9 cellular contexts compared by ENCODE assay signal in genomic region chr7:151087247-151088018, GRCh38. TPM values are rescaled to one million over a fixed set of nuclear protein-coding genes. Genes with fewer than 3 reads are reported as not detected.
DNase-seq lines count a peak whose midpoint lies in the region; ATAC-seq, FAIRE-seq and TF ChIP-seq lines count a peak whose summit lies in the region.
"Had no signal": no experiment of that assay in that cellular context is flagged by ENCODE, and none has a peak within 500 bp of the region (broad histone marks: within the 10 kb centered on the region; RNA-seq: fewer than 3 reads in every experiment).

No MANE protein-coding gene starts in this region.

- POLR2A ChIA-PET in HepG2 (lab: Yijun Ruan, JAX) = interaction anchor here (0.6 to 6.7 kb wide), 7 partner anchors 10 to 680 kb away, joined by 3 to 82 read pairs (median 4); partner anchors contain the start of gene ABCB8

- peak; percentile 45 for ATAC-seq in HepG2
- peak; percentile 29 for ATAC-seq in stimulated activated memory B cell treated with anti-CD40 and anti-IgM and Interleukin-4, amounts not matched to agents 10 μg/mL and 1 μg/mL and 100 μg/mL, for 72 hours
- ATAC-seq in HG03520 (IDR thresholded peaks at IDR 0.05; ENCODE audit: unreplicated experiment) = no peak

- TF ChIP-seq CTCF in colonic mucosa (IDR thresholded peaks at IDR 0.05) = no peak
- peak; percentile 50 for TF ChIP-seq CTCF in HepG2 (CRISPR knock-in tag; IDR thresholded peaks at IDR 0.05)

- no peaks in the 10 kb centered on the region for H3K27me3 Mint-ChIP-seq in stimulated activated memory B cell treated with anti-CD40 and anti-IgM and Interleukin-4, amounts not matched to agents 10 μg/mL and 1 μg/mL and 100 μg/mL, for 72 hours

- CTCF ChIA-PET in HepG2 (lab: Yijun Ruan, JAX; ENCODE audit: low intra/inter-chr PET ratio, low total read pairs) = interaction anchor here (2.2 kb wide), 1 partner anchor 24 kb away, joined by 6 read pairs; no protein-coding TSS in a partner anchor

- no peak; a peak in 1 of 4 replicates for TF ChIP-seq POLR2A in HepG2 (IDR thresholded peaks at IDR 0.05; ENCODE audit: insufficient read depth in 1 of 2, low read depth in 2 of 2, low read length in 2 of 2)

- TF ChIP-seq RAD21 in HepG2 (CRISPR knock-in tag; IDR thresholded peaks at IDR 0.05) = no peak

- H3K27me3 ChIP-seq in colonic mucosa = no peaks in the 10 kb centered on the region
- no peaks in the 10 kb centered on the region; a peak in 1 of 5 replicates for H3K27me3 ChIP-seq in HepG2 (ENCODE audit: control insufficient read depth in 1 of 2, insufficient read depth in 2 of 2, low read length in 2 of 2)

- peak; percentile 38 to 56 for DNase-seq in NCI-H2081 (lab: John Stamatoyannopoulos, UW)
- DNase-seq in NCI-H2081 treated with DMSO at 0.1 percent for 48 hours (lab: John Stamatoyannopoulos, UW) = no peak
- peak; percentile 74 for DNase-seq in HK-2 (ENCODE audit: unreplicated experiment)
- peak in 3 of 5 experiments; percentile 26 to 54 (median 27) for DNase-seq in T-helper 2 cell
- peak; percentile 58 for DNase-seq in colonic mucosa
- DNase-seq in HepG2 (ENCODE audit: low spot score) = peak; percentile 35

- no peak for FAIRE-seq in HepG2 (lab: Jason Lieb, UNC)
- FAIRE-seq: G401.6 had no signal

- in situ Hi-C loops in HepG2 (cut with HindIII; ENCODE audit: extremely low pct_ligation_motif_present, low pct_unique_long_range_greater_than_20kb) = no loop called here

- H3K4me1 ChIP-seq in colonic mucosa (peaks cover 10% of the 10 kb centered on the region), HepG2 (ENCODE audit: insufficient read depth, low read length) (peaks cover 66% of the 10 kb centered on the region)

- H3K36me3 ChIP-seq in colonic mucosa (no peaks in the 10 kb centered on the region), HepG2 (replicated peaks in 1 of 2; ENCODE audit: control insufficient read depth in 1 of 2, insufficient read depth in 2 of 2, low read length in 2 of 2) (peaks cover 4 to 13% of the 10 kb centered on the region in 2 experiments; a peak in 4 of 5 replicates)

- H3K4me2 ChIP-seq in HepG2 (ENCODE audit: low read depth, low read length) = peak overlapping the region; percentile 97

- H3K27ac Mint-ChIP-seq in stimulated activated memory B cell treated with anti-CD40 and anti-IgM and Interleukin-4, amounts not matched to agents 10 μg/mL and 1 μg/mL and 100 μg/mL, for 72 hours = peak overlapping the region; percentile 49

- peaks cover 59% of the 10 kb centered on the region for H3K79me2 ChIP-seq in HepG2 (ENCODE audit: insufficient read depth, low read length)

- H4K20me1 ChIP-seq in HepG2 (ENCODE audit: insufficient read depth, low read length) = peaks cover 39% of the 10 kb centered on the region

- H3K4me3 ChIP-seq in colonic mucosa (peak overlapping the region; percentile 77), HepG2 (replicated peaks in 1 of 3; ENCODE audit: insufficient read depth in 1 of 3, low read depth in 2 of 3, low read length in 3 of 3) (peak overlapping the region; percentile 93 to 98 (median 95))

- no peak overlapping the region for H2AFZ ChIP-seq in HepG2 (ENCODE audit: low read length)

- H3K9me3 Mint-ChIP-seq in stimulated activated memory B cell treated with anti-CD40 and anti-IgM and Interleukin-4, amounts not matched to agents 10 μg/mL and 1 μg/mL and 100 μg/mL, for 72 hours = no peaks in the 10 kb centered on the region

- BruUV-seq in HepG2 (replicated peaks; lab: Mats Ljungman, UMichigan) = no TSS peak

- no peaks in the 10 kb centered on the region for H3K36me3 Mint-ChIP-seq in stimulated activated memory B cell treated with anti-CD40 and anti-IgM and Interleukin-4, amounts not matched to agents 10 μg/mL and 1 μg/mL and 100 μg/mL, for 72 hours

- TF ChIP-seq EP300 in HepG2 (IDR thresholded peaks at IDR 0.05; ENCODE audit: low read depth in 2 of 2, low read length in 2 of 2) (no peak), HepG2 (CRISPR knock-in tag; IDR thresholded peaks at IDR 0.05; ENCODE audit: borderline replicate concordance) (no peak; the same call in none of the 2 replicates)

- peak overlapping the region; percentile 89 to 92 for H3K9ac ChIP-seq in colonic mucosa (ENCODE audit: low read depth in 2 of 2, low read length in 2 of 2)
- H3K9ac ChIP-seq in HepG2 (ENCODE audit: insufficient read depth, low read depth, low read length) = peak overlapping the region; percentile 88

- intact Hi-C loops in colonic mucosa (cut with DNase I) (no loop called here), HepG2 (cut with micrococcal nuclease; ENCODE audit: unreplicated experiment) (loop anchor here (2.0 to 10.0 kb wide), 2 partner anchors 29 to 157 kb away; partner anchors contain the start of genes SLC4A2 and SMARCD3)

- H3K4me3 Mint-ChIP-seq in stimulated activated memory B cell treated with anti-CD40 and anti-IgM and Interleukin-4, amounts not matched to agents 10 μg/mL and 1 μg/mL and 100 μg/mL, for 72 hours = peak overlapping the region; percentile 87

- H3K9me3 ChIP-seq in colonic mucosa (no peaks in the 10 kb centered on the region), HepG2 (ENCODE audit: low read length) (no peaks in the 10 kb centered on the region)

- peaks cover 55% of the 10 kb centered on the region for H3K4me1 Mint-ChIP-seq in stimulated activated memory B cell treated with anti-CD40 and anti-IgM and Interleukin-4, amounts not matched to agents 10 μg/mL and 1 μg/mL and 100 μg/mL, for 72 hours

- peak overlapping the region; percentile 77 for H3K27ac ChIP-seq in colonic mucosa
- H3K27ac ChIP-seq in HepG2 (ENCODE audit: extremely low read length, insufficient read depth, low read length) = peak overlapping the region; percentile 70

- 0% methylated on average over 12 of the region's 70 CpGs for WGBS in HepG2 (ENCODE audit: low lambda C conversion rate)

RNA-seq across cellular contexts. Expression of gene AGAP3, which starts 1.2 kb away (rescaled TPM):
- 10 to 100 TPM; 50.8 to 79.2 TPM for total RNA-seq in colonic mucosa
- 24.9 and 31.3 TPM in 2 replicates for total RNA-seq in HepG2 (2016; rRNA removed; fragmentation: Illumina TruSeq; extraction: Trizol)
- 26.6 and 28.2 TPM in 2 replicates for total RNA-seq in HepG2 (2016; cell fraction: cytosol; rRNA removed; fragmentation: Illumina TruSeq; extraction: Trizol; ENCODE audit: low read depth)
- total RNA-seq in HepG2 (2016; cell fraction: insoluble cytoplasmic fraction; rRNA removed; fragmentation: Illumina TruSeq; extraction: Trizol) = 24.2 and 30.5 TPM in 2 replicates
- total RNA-seq in HepG2 (2016; cell fraction: membrane; rRNA removed; fragmentation: Illumina TruSeq; extraction: Trizol) = 34.8 and 39.9 TPM in 2 replicates
- 26.5 and 31.8 TPM in 2 replicates for total RNA-seq in HepG2 (2016; cell fraction: nucleus; rRNA removed; fragmentation: Illumina TruSeq; extraction: Trizol)
- 61.4 and 62.0 TPM in 2 replicates for polyA plus RNA-seq in HepG2 (2011; rRNA removed)
- polyA plus RNA-seq in HepG2 (2011; cell fraction: cytosol; rRNA removed) = 54.9 and 70.5 TPM in 2 replicates
- 255 and 313 TPM in 2 replicates for polyA plus RNA-seq in HepG2 (2011; cell fraction: nucleus; rRNA removed)
- polyA plus RNA-seq in HepG2 (2012) = 46.4 and 66.8 TPM in 2 replicates
- 23.3 and 25.2 TPM in 2 replicates for polyA plus RNA-seq in HepG2 (2016; cell fraction: cytosol; fragmentation: Illumina TruSeq; extraction: Trizol; ENCODE audit: low read depth)
- polyA plus RNA-seq in HepG2 (2016; cell fraction: insoluble cytoplasmic fraction; fragmentation: Illumina TruSeq; extraction: Trizol; ENCODE audit: low read depth) = 36.6 and 44.9 TPM in 2 replicates
- polyA plus RNA-seq in HepG2 (2016; cell fraction: membrane; fragmentation: Illumina TruSeq; extraction: Trizol; ENCODE audit: low read depth) = 48.3 and 57.9 TPM in 2 replicates
- 94.3 and 94.4 TPM in 2 replicates for polyA plus RNA-seq in HepG2 (2016; cell fraction: nucleus; fragmentation: Illumina TruSeq; extraction: Trizol; ENCODE audit: insufficient read depth, low read depth)
- 70.7 and 91.8 TPM in 2 replicates for polyA minus RNA-seq in HepG2 (2011; rRNA and poly(A)+ RNA removed; ENCODE audit: low replicate concordance)
- 43.3 and 46.7 TPM in 2 replicates for polyA minus RNA-seq in HepG2 (2011; cell fraction: cytosol; rRNA and poly(A)+ RNA removed)
- 71.4 and 81.1 TPM in 2 replicates for polyA minus RNA-seq in HepG2 (2011; cell fraction: nucleus; rRNA and poly(A)+ RNA removed)

RNA-seq across cellular contexts. Expression of gene TMUB1, which starts 4.1 kb away (rescaled TPM):
- total RNA-seq in colonic mucosa (100 to 1,000 TPM in 1 of 2 donors, 10 to 100 TPM in 1; 73.4 to 103 TPM), HepG2 (2016; rRNA removed; fragmentation: Illumina TruSeq; extraction: Trizol) (31.8 and 51.6 TPM in 2 replicates)
- total RNA-seq in HepG2 (2016; cell fraction: cytosol; rRNA removed; fragmentation: Illumina TruSeq; extraction: Trizol; ENCODE audit: low read depth) = 65.7 and 75.8 TPM in 2 replicates
- 32.2 and 52.0 TPM in 2 replicates for total RNA-seq in HepG2 (2016; cell fraction: insoluble cytoplasmic fraction; rRNA removed; fragmentation: Illumina TruSeq; extraction: Trizol)
- 89.1 and 106 TPM in 2 replicates for total RNA-seq in HepG2 (2016; cell fraction: membrane; rRNA removed; fragmentation: Illumina TruSeq; extraction: Trizol)
- total RNA-seq in HepG2 (2016; cell fraction: nucleus; rRNA removed; fragmentation: Illumina TruSeq; extraction: Trizol) = 25.0 and 26.7 TPM in 2 replicates
- 44.8 and 47.8 TPM in 2 replicates for polyA plus RNA-seq in HepG2 (2011; rRNA removed)
- polyA plus RNA-seq in HepG2 (2011; cell fraction: cytosol; rRNA removed) = 27.8 and 54.6 TPM in 2 replicates
- 66.5 and 75.5 TPM in 2 replicates for polyA plus RNA-seq in HepG2 (2011; cell fraction: nucleus; rRNA removed)
- 33.8 and 40.3 TPM in 2 replicates for polyA plus RNA-seq in HepG2 (2012)
- 123 and 138 TPM in 2 replicates for polyA plus RNA-seq in HepG2 (2016; cell fraction: cytosol; fragmentation: Illumina TruSeq; extraction: Trizol; ENCODE audit: low read depth)
- 51.6 and 55.5 TPM in 2 replicates for polyA plus RNA-seq in HepG2 (2016; cell fraction: insoluble cytoplasmic fraction; fragmentation: Illumina TruSeq; extraction: Trizol; ENCODE audit: low read depth)
- 146 and 154 TPM in 2 replicates for polyA plus RNA-seq in HepG2 (2016; cell fraction: membrane; fragmentation: Illumina TruSeq; extraction: Trizol; ENCODE audit: low read depth)
- polyA plus RNA-seq in HepG2 (2016; cell fraction: nucleus; fragmentation: Illumina TruSeq; extraction: Trizol; ENCODE audit: insufficient read depth, low read depth) = 85.5 and 89.1 TPM in 2 replicates
- polyA minus RNA-seq in HepG2 (2011; rRNA and poly(A)+ RNA removed; ENCODE audit: low replicate concordance) = 5.6 and 25.8 TPM in 2 replicates
- 22.8 and 25.2 TPM in 2 replicates for polyA minus RNA-seq in HepG2 (2011; cell fraction: cytosol; rRNA and poly(A)+ RNA removed)
- 5.6 and 6.3 TPM in 2 replicates for polyA minus RNA-seq in HepG2 (2011; cell fraction: nucleus; rRNA and poly(A)+ RNA removed)

RNA-seq across cellular contexts. Expression of gene FASTK, which starts 6.8 kb away (rescaled TPM):
- 100 to 1,000 TPM in 1 of 2 donors, 10 to 100 TPM in 1; 67.0 to 149 TPM for total RNA-seq in colonic mucosa
- 33.0 and 52.9 TPM in 2 replicates for total RNA-seq in HepG2 (2016; rRNA removed; fragmentation: Illumina TruSeq; extraction: Trizol)
- 29.1 and 30.5 TPM in 2 replicates for total RNA-seq in HepG2 (2016; cell fraction: cytosol; rRNA removed; fragmentation: Illumina TruSeq; extraction: Trizol; ENCODE audit: low read depth)
- total RNA-seq in HepG2 (2016; cell fraction: insoluble cytoplasmic fraction; rRNA removed; fragmentation: Illumina TruSeq; extraction: Trizol) = 32.4 and 60.3 TPM in 2 replicates
- total RNA-seq in HepG2 (2016; cell fraction: membrane; rRNA removed; fragmentation: Illumina TruSeq; extraction: Trizol) = 41.0 and 43.4 TPM in 2 replicates
- total RNA-seq in HepG2 (2016; cell fraction: nucleus; rRNA removed; fragmentation: Illumina TruSeq; extraction: Trizol) = 51.3 and 66.2 TPM in 2 replicates
- 55.7 and 69.5 TPM in 2 replicates for polyA plus RNA-seq in HepG2 (2011; rRNA removed)
- 26.4 and 50.0 TPM in 2 replicates for polyA plus RNA-seq in HepG2 (2011; cell fraction: cytosol; rRNA removed)
- 502 and 643 TPM in 2 replicates for polyA plus RNA-seq in HepG2 (2011; cell fraction: nucleus; rRNA removed)
- polyA plus RNA-seq in HepG2 (2012) = 25.5 and 34.3 TPM in 2 replicates
- polyA plus RNA-seq in HepG2 (2016; cell fraction: cytosol; fragmentation: Illumina TruSeq; extraction: Trizol; ENCODE audit: low read depth) = 23.6 and 24.6 TPM in 2 replicates
- 29.6 and 34.7 TPM in 2 replicates for polyA plus RNA-seq in HepG2 (2016; cell fraction: insoluble cytoplasmic fraction; fragmentation: Illumina TruSeq; extraction: Trizol; ENCODE audit: low read depth)
- polyA plus RNA-seq in HepG2 (2016; cell fraction: membrane; fragmentation: Illumina TruSeq; extraction: Trizol; ENCODE audit: low read depth) = 31.2 and 34.1 TPM in 2 replicates
- polyA plus RNA-seq in HepG2 (2016; cell fraction: nucleus; fragmentation: Illumina TruSeq; extraction: Trizol; ENCODE audit: insufficient read depth, low read depth) = 122 and 126 TPM in 2 replicates
- 72.5 and 75.7 TPM in 2 replicates for polyA minus RNA-seq in HepG2 (2011; rRNA and poly(A)+ RNA removed; ENCODE audit: low replicate concordance)
- polyA minus RNA-seq in HepG2 (2011; cell fraction: cytosol; rRNA and poly(A)+ RNA removed) = 14.0 and 16.2 TPM in 2 replicates
- polyA minus RNA-seq in HepG2 (2011; cell fraction: nucleus; rRNA and poly(A)+ RNA removed) = 80.8 and 95.9 TPM in 2 replicates

RNA-seq across cellular contexts. Expression of gene SLC4A2, which starts 28.0 kb away (rescaled TPM):
- total RNA-seq in colonic mucosa = 100 to 1,000 TPM in 1 of 2 donors, 10 to 100 TPM in 1; 76.7 to 169 TPM
- total RNA-seq in HepG2 (2016; rRNA removed; fragmentation: Illumina TruSeq; extraction: Trizol) = 47.4 and 73.4 TPM in 2 replicates
- 8.6 and 14.7 TPM in 2 replicates for total RNA-seq in HepG2 (2016; cell fraction: cytosol; rRNA removed; fragmentation: Illumina TruSeq; extraction: Trizol; ENCODE audit: low read depth)
- 34.8 and 77.4 TPM in 2 replicates for total RNA-seq in HepG2 (2016; cell fraction: insoluble cytoplasmic fraction; rRNA removed; fragmentation: Illumina TruSeq; extraction: Trizol)
- 26.6 and 30.8 TPM in 2 replicates for total RNA-seq in HepG2 (2016; cell fraction: membrane; rRNA removed; fragmentation: Illumina TruSeq; extraction: Trizol)
- 63.4 and 65.4 TPM in 2 replicates for total RNA-seq in HepG2 (2016; cell fraction: nucleus; rRNA removed; fragmentation: Illumina TruSeq; extraction: Trizol)
- 46.0 and 51.9 TPM in 2 replicates for polyA plus RNA-seq in HepG2 (2011; rRNA removed)
- 27.2 and 39.8 TPM in 2 replicates for polyA plus RNA-seq in HepG2 (2011; cell fraction: cytosol; rRNA removed)
- 152 and 184 TPM in 2 replicates for polyA plus RNA-seq in HepG2 (2011; cell fraction: nucleus; rRNA removed)
- polyA plus RNA-seq in HepG2 (2012) = 43.5 and 58.1 TPM in 2 replicates
- 13.4 and 18.9 TPM in 2 replicates for polyA plus RNA-seq in HepG2 (2016; cell fraction: cytosol; fragmentation: Illumina TruSeq; extraction: Trizol; ENCODE audit: low read depth)
- 43.1 and 59.0 TPM in 2 replicates for polyA plus RNA-seq in HepG2 (2016; cell fraction: insoluble cytoplasmic fraction; fragmentation: Illumina TruSeq; extraction: Trizol; ENCODE audit: low read depth)
- 34.8 and 39.1 TPM in 2 replicates for polyA plus RNA-seq in HepG2 (2016; cell fraction: membrane; fragmentation: Illumina TruSeq; extraction: Trizol; ENCODE audit: low read depth)
- 204 and 209 TPM in 2 replicates for polyA plus RNA-seq in HepG2 (2016; cell fraction: nucleus; fragmentation: Illumina TruSeq; extraction: Trizol; ENCODE audit: insufficient read depth, low read depth)
- 135 and 192 TPM in 2 replicates for polyA minus RNA-seq in HepG2 (2011; rRNA and poly(A)+ RNA removed; ENCODE audit: low replicate concordance)
- polyA minus RNA-seq in HepG2 (2011; cell fraction: cytosol; rRNA and poly(A)+ RNA removed) = 36.1 and 36.4 TPM in 2 replicates
- 37.8 and 40.6 TPM in 2 replicates for polyA minus RNA-seq in HepG2 (2011; cell fraction: nucleus; rRNA and poly(A)+ RNA removed)

RNA-seq across cellular contexts. Expression of gene CDK5, which starts 29.7 kb away (rescaled TPM):
- 10 to 100 TPM; 11.3 to 15.9 TPM for total RNA-seq in colonic mucosa
- total RNA-seq in HepG2 (2016; rRNA removed; fragmentation: Illumina TruSeq; extraction: Trizol) = 21.3 and 22.6 TPM in 2 replicates
- total RNA-seq in HepG2 (2016; cell fraction: cytosol; rRNA removed; fragmentation: Illumina TruSeq; extraction: Trizol; ENCODE audit: low read depth) = 12.6 and 13.7 TPM in 2 replicates
- total RNA-seq in HepG2 (2016; cell fraction: insoluble cytoplasmic fraction; rRNA removed; fragmentation: Illumina TruSeq; extraction: Trizol) = 20.7 and 24.2 TPM in 2 replicates
- 11.2 and 14.0 TPM in 2 replicates for total RNA-seq in HepG2 (2016; cell fraction: membrane; rRNA removed; fragmentation: Illumina TruSeq; extraction: Trizol)
- 11.2 and 11.8 TPM in 2 replicates for total RNA-seq in HepG2 (2016; cell fraction: nucleus; rRNA removed; fragmentation: Illumina TruSeq; extraction: Trizol)
- 16.4 and 17.3 TPM in 2 replicates for polyA plus RNA-seq in HepG2 (2011; rRNA removed)
- 19.6 and 22.3 TPM in 2 replicates for polyA plus RNA-seq in HepG2 (2011; cell fraction: cytosol; rRNA removed)
- 13.9 TPM in 2 replicates for polyA plus RNA-seq in HepG2 (2011; cell fraction: nucleus; rRNA removed)
- polyA plus RNA-seq in HepG2 (2012) = 12.1 and 12.5 TPM in 2 replicates
- 8.2 and 9.4 TPM in 2 replicates for polyA plus RNA-seq in HepG2 (2016; cell fraction: cytosol; fragmentation: Illumina TruSeq; extraction: Trizol; ENCODE audit: low read depth)
- polyA plus RNA-seq in HepG2 (2016; cell fraction: insoluble cytoplasmic fraction; fragmentation: Illumina TruSeq; extraction: Trizol; ENCODE audit: low read depth) = 24.7 and 27.5 TPM in 2 replicates
- 9.4 and 11.3 TPM in 2 replicates for polyA plus RNA-seq in HepG2 (2016; cell fraction: membrane; fragmentation: Illumina TruSeq; extraction: Trizol; ENCODE audit: low read depth)
- polyA plus RNA-seq in HepG2 (2016; cell fraction: nucleus; fragmentation: Illumina TruSeq; extraction: Trizol; ENCODE audit: insufficient read depth, low read depth) = 18.0 and 20.6 TPM in 2 replicates
- polyA minus RNA-seq in HepG2 (2011; rRNA and poly(A)+ RNA removed; ENCODE audit: low replicate concordance) = 36.0 and 75.6 TPM in 2 replicates
- 8.6 and 12.4 TPM in 2 replicates for polyA minus RNA-seq in HepG2 (2011; cell fraction: cytosol; rRNA and poly(A)+ RNA removed)
- polyA minus RNA-seq in HepG2 (2011; cell fraction: nucleus; rRNA and poly(A)+ RNA removed) = 7.0 and 11.7 TPM in 2 replicates
